Comparison of ENCODE assay signal across 28 cellular contexts in genomic region chr6:115582386-115582785, GRCh38.
"Had no signal": no experiment of that assay in that cellular context is flagged by ENCODE, and none has a peak within 500 bp of the region (broad histone marks: within the 10 kb centered on the region; RNA-seq: fewer than 3 reads in every experiment).

No MANE protein-coding gene starts in this region.

- H3K4me3 ChIP-seq: body of pancreas, breast epithelium, PC-9, SJCRH30, SK-N-MC had no signal

- H3K27me3 ChIP-seq: body of pancreas, breast epithelium, SJCRH30 had no signal

- H3K36me3 ChIP-seq: breast epithelium, SJCRH30 had no signal

- H3K27ac ChIP-seq: body of pancreas, breast epithelium, PC-9, SJCRH30, SK-N-MC had no signal

- DNase-seq: activated CD4-positive, alpha-beta T cell treated with anti-CD3 and anti-CD28 coated beads for 36 hours; activated CD4-positive, alpha-beta T cell treated with anti-CD3 and anti-CD28 coated beads, Interleukin-2, amount 10 ng/mL, durations not matched to agents 7 days and 5 days; activated CD4-positive, alpha-beta T cell treated with anti-CD3 and anti-CD28 coated beads, Interleukin-2, amount 50 U/mL, for 48 hours; activated CD8-positive, alpha-beta T cell treated with anti-CD3 and anti-CD28 coated beads, Interleukin-2, amount 10 ng/mL, durations not matched to agents 7 days and 5 days; activated gamma-delta T cell; activated naive CD4-positive, alpha-beta T cell treated with Interleukin-2 at 50 U/mL for 16 hours; activated naive CD8-positive, alpha-beta T cell treated with anti-CD3 and anti-CD28 coated beads, Interleukin-2, amount 10 ng/mL, durations not matched to agents 7 days and 5 days; activated T-cell treated with anti-CD3 and anti-CD28 coated beads, Interleukin-2, amount 50 U/mL, for 24 hours; amygdala; body of pancreas; NCI-H1092 treated with DMSO at 0.1 percent for 48 hours; NCI-H1417; NCI-H146; NCI-H187; NCI-H2029 treated with DMSO at 0.1 percent for 48 hours; NCI-H2107; NCI-H2171; NCI-H510A; NCI-H526; NCI-H748 treated with DMSO at 0.1 percent for 48 hours; NK-92 treated with Interleukin-12 subunit alpha and Interleukin-12 subunit beta, amount 100 ng/mL, for 24 hours; PC-9; Right ventricle myocardium superior; SJCRH30 had no signal

- H3K9me3 ChIP-seq: body of pancreas, breast epithelium, SJCRH30 had no signal

- H3K4me1 ChIP-seq: body of pancreas, breast epithelium, SJCRH30 had no signal

- H3K4me2 ChIP-seq: PC-9 had no signal

- H2AFZ ChIP-seq: PC-9 had no signal

- ATAC-seq: activated CD4-positive, alpha-beta T cell treated with anti-CD3 and anti-CD28 coated beads for 36 hours; activated CD4-positive, CD25-positive, alpha-beta regulatory T cell treated with anti-CD3 and anti-CD28 coated beads, Interleukin-2, amount 50 U/mL, for 24 hours; activated CD8-positive, alpha-beta T cell treated with anti-CD3 and anti-CD28 coated beads, Interleukin-2, amount 10 ng/mL, durations not matched to agents 7 days and 5 days; body of pancreas; WTC11 had no signal
